In genomic region chr2:126725580-126725979, GRCh38 we compare ENCODE assay signal across 6 cellular contexts.
"Had no signal": no experiment of that assay in that cellular context is flagged by ENCODE, and none has a peak within 500 bp of the region (broad histone marks: within the 10 kb centered on the region; RNA-seq: fewer than 3 reads in every experiment).

No MANE protein-coding gene starts in this region.

- DNase-seq: IMR-90, KBM-7, KG1 had no signal

- H3K4me3 ChIP-seq: K562 had no signal

- H3K27ac ChIP-seq: HL-60, KMS-11 had no signal
